In genomic region chr1:39268112-39268581, GRCh38 we compare ENCODE assay signal across 8 cellular contexts.
A peak's percentile ranks its signal among the peaks of the same experiment; 100 is the strongest.
DNase-seq lines count a peak whose midpoint lies in the region; ATAC-seq, FAIRE-seq and TF ChIP-seq lines count a peak whose summit lies in the region.

No MANE protein-coding gene starts in this region.

- peaks cover 24% of the 10 kb centered on the region; the same call in 2 of the 3 replicates for H3K79me2 ChIP-seq in K562 (ENCODE audit: control insufficient read depth, insufficient read depth, low read length)

- no peak overlapping the region for H3K27ac ChIP-seq in K562 (ENCODE audit: extremely low read depth, low read depth, low read length)

- in situ Hi-C loops in K562 (cut with MboI) = loop anchor here (10.0 kb wide), 1 partner anchor 267 kb away; no protein-coding TSS in a partner anchor

- POLR2A ChIA-PET in K562 (lab: Yijun Ruan, JAX) = interaction anchor here (0.5 kb wide), 1 partner anchor 143 kb away, joined by 3 read pairs; no protein-coding TSS in a partner anchor

- no TSS peak for BruUV-seq in K562 (replicated peaks; lab: Mats Ljungman, UMichigan)

- TF ChIP-seq RAD21 in K562 (CRISPR knock-in tag; conservative IDR thresholded peaks at IDR 0.05 in 1 of 2, IDR thresholded peaks at IDR 0.05 in 1 of 2) = no peak

- H3K9ac ChIP-seq in K562 (ENCODE audit: insufficient read depth in 1 of 2, low read depth in 2 of 2, low read length in 2 of 2) = no peak overlapping the region

- H3K4me2 ChIP-seq in K562 (ENCODE audit: insufficient read depth, low read length) = no peak overlapping the region

- intact Hi-C loops in K562 (cut with micrococcal nuclease) = loop anchor here (2.0 kb wide), 1 partner anchor 143 kb away; no protein-coding TSS in a partner anchor

- CTCF ChIA-PET in K562 (lab: Yijun Ruan, JAX; ENCODE audit: low intra/inter-chr PET ratio) = interaction anchor here (1.1 to 2.6 kb wide), 2 partner anchors 142 to 272 kb away, joined by 3 to 10 read pairs; no protein-coding TSS in a partner anchor

- TF ChIP-seq EP300 in K562 (IDR thresholded peaks at IDR 0.05; ENCODE audit: low read length) = no peak

- TF ChIP-seq CTCF in K562 (IDR thresholded peaks at IDR 0.05 in 2 of 3, conservative IDR thresholded peaks at IDR 0.05 in 1 of 3; ENCODE audit: insufficient read depth in 2 of 3, low read depth in 1 of 3, low read length in 3 of 3) = no peak

- WGBS in K562 (ENCODE audit: insufficient coverage, low coverage, missing lambda C conversion rate) = 76% methylated on average over 8 of the region's 8 CpGs

- H3K4me1 ChIP-seq in K562 (replicated peaks in 1 of 2; ENCODE audit: control insufficient read depth in 2 of 2, insufficient read depth in 2 of 2, low read length in 2 of 2) = peaks cover 15 to 34% of the 10 kb centered on the region in 2 experiments

- no peaks in the 10 kb centered on the region for H3K9me1 ChIP-seq in K562 (ENCODE audit: control insufficient read depth, insufficient read depth, low read length)

- no peaks in the 10 kb centered on the region for H3K9me3 ChIP-seq in K562 (replicated peaks; ENCODE audit: control insufficient read depth, insufficient read depth, low read depth, low read length)

- H3K4me3 ChIP-seq in K562 = no peak overlapping the region

- H3K27me3 ChIP-seq in K562 (ENCODE audit: control insufficient read depth in 2 of 2, insufficient read depth in 2 of 2, low read length in 2 of 2) = no peaks in the 10 kb centered on the region

- peaks cover 10% of the 10 kb centered on the region; the same call in 1 of the 3 replicates for H3K36me3 ChIP-seq in K562 (ENCODE audit: control insufficient read depth, insufficient read depth, low read length)

- DNase-seq in stimulated activated CD4-positive, alpha-beta T cell treated with anti-CD3 and anti-CD28 coated beads, Interleukin-15, amount 100 ng/mL, for 24 hours = peak; percentile 12
- DNase-seq in stimulated activated CD4-positive, alpha-beta T cell treated with anti-CD3 and anti-CD28 coated beads, Interleukin-4, amount 100 ng/mL, for 1 hour = no peak
- DNase-seq in NCI-H2171 (lab: John Stamatoyannopoulos, UW) = peak; percentile 35
- DNase-seq in K562 (ENCODE audit: extremely low read depth in 1 of 4, low spot score in 3 of 4) = no peak
- DNase-seq in hippocampal formation (lab: John Stamatoyannopoulos, UW) = peak; percentile 56 to 80
- peak; percentile 67 for DNase-seq in retina

- ATAC-seq in K562 (no peak), HG02840 (IDR thresholded peaks at IDR 0.05; ENCODE audit: low FRiP score, unreplicated experiment) (no peak), GM18502 (IDR thresholded peaks at IDR 0.05; ENCODE audit: poor library complexity, unreplicated experiment) (no peak)

- no peak for TF ChIP-seq POLR2A in K562 (conservative IDR thresholded peaks at IDR 0.05)

- peaks cover 6% of the 10 kb centered on the region; the same call in 1 of the 2 replicates for H4K20me1 ChIP-seq in K562 (replicated peaks; ENCODE audit: control insufficient read depth, insufficient read depth, low read length)

- FAIRE-seq in K562 (lab: Jason Lieb, UNC) = no peak

- H2AFZ ChIP-seq in K562 (ENCODE audit: low read depth, low read length) = no peak overlapping the region

TF ChIP-seq in K562, 482 proteins besides CTCF, POLR2A, EP300 and RAD21:
- no peak for TF ChIP-seq MCM2 (IDR thresholded peaks at IDR 0.05; ENCODE audit: low read depth)
- no peak for TF ChIP-seq JUNB (CRISPR knock-in tag; conservative IDR thresholded peaks at IDR 0.05)
- no peak for TF ChIP-seq TFAM (CRISPR knock-in tag; conservative IDR thresholded peaks at IDR 0.05)
- TF ChIP-seq MCM5 (IDR thresholded peaks at IDR 0.05; ENCODE audit: low read depth) = no peak
- no peak for TF ChIP-seq TCF7L2 (IDR thresholded peaks at IDR 0.05; ENCODE audit: low read depth, low read length)
- no peak for TF ChIP-seq CSDE1 (IDR thresholded peaks at IDR 0.05)
- peak; percentile 11; the same call in 1 of the 2 replicates for TF ChIP-seq CC2D1A (IDR thresholded peaks at IDR 0.05)
- peak; percentile 37; the same call in 1 of the 2 replicates for TF ChIP-seq HBP1 (CRISPR knock-in tag; IDR thresholded peaks at IDR 0.05)
- TF ChIP-seq POLR3G (IDR thresholded peaks at IDR 0.05; ENCODE audit: extremely low read depth, insufficient read length, insufficient replicate concordance) = no peak
- peak; percentile 64; the same call in 1 of the 2 replicates for TF ChIP-seq ZBTB26 (CRISPR knock-in tag; IDR thresholded peaks at IDR 0.05)
- TF ChIP-seq SRSF1 (IDR thresholded peaks at IDR 0.05; ENCODE audit: low read depth, low read length) = no peak

Comparison
In these comparisons a context has a peak if more than half of its experiments do, and no peak if none do; other contexts are left out.
1. DNase-seq: peak in stimulated activated CD4-positive, alpha-beta T cell treated with anti-CD3 and anti-CD28 coated beads, Interleukin-15, amount 100 ng/mL, for 24 hours (single experiment), NCI-H2171 (single experiment), hippocampal formation (2 of 2) and retina (single experiment); none in stimulated activated CD4-positive, alpha-beta T cell treated with anti-CD3 and anti-CD28 coated beads, Interleukin-4, amount 100 ng/mL, for 1 hour (single experiment) and K562 (0 of 4).